27 cellular contexts compared by ENCODE assay signal in the genomic region with DNA sequence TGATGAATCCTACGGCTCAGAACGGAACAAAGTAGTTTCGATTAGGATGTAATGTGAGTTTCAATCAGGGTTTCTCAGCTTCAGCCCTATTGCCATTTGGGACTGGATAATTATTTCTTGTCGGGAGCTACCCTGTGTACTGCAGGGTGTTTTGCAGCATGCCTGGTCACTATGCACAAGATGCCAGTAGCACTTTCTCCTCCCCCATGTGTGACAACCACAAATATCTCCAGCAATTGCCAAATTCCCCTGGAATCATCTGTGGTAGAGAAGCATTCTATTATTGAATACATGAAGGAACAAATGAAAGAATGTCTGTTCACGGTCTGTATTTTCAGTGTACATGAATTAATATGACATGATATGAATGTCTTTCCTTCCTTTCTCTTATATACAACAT.
"Had no signal": no experiment of that assay in that cellular context is flagged by ENCODE, and none has a peak within 500 bp of the region (broad histone marks: within the 10 kb centered on the region; RNA-seq: fewer than 3 reads in every experiment).

No MANE protein-coding gene starts in this region.

- FAIRE-seq: endometrium, islet of Langerhans, keratinocyte had no signal

- H3K27me3 Mint-ChIP-seq: dendritic cell treated with granulocyte-macrophage colony-stimulating factor and Interleukin-4, amounts not matched to agents 40 ng/mL and 50 ng/mL, for 4 days; effector memory CD8-positive, alpha-beta T cell; naive thymus-derived CD4-positive, alpha-beta T cell had no signal

- H3K36me3 Mint-ChIP-seq: mesothelial cell of epicardium had no signal

- DNase-seq: colonic mucosa; cortex of kidney; effector CD8-positive, alpha-beta T cell; effector memory CD8-positive, alpha-beta T cell; endodermal cell; erythroblast; esophagus squamous epithelium; foreskin fibroblast; foreskin melanocyte; gastrocnemius medialis; glutamatergic neuron; head of caudate nucleus; heart right ventricle; hippocampal formation; left cardiac atrium; left lung; left ventricle myocardium superior; lower lobe of right lung; mesenchymal stem cell; mucosa of descending colon; naive thymus-derived CD4-positive, alpha-beta T cell had no signal

- H3K27me3 ChIP-seq: colonic mucosa, esophagus squamous epithelium, gastrocnemius medialis, heart right ventricle, left lung had no signal

- H3K4me1 ChIP-seq: colonic mucosa, esophagus squamous epithelium, gastrocnemius medialis, heart right ventricle, left lung, lower lobe of right lung had no signal

- H3K27ac ChIP-seq: colonic mucosa, epithelial cell of prostate, esophagus squamous epithelium, gastrocnemius medialis, heart right ventricle, left lung, lower lobe of right lung had no signal

- H3K9me3 Mint-ChIP-seq: dendritic cell treated with granulocyte-macrophage colony-stimulating factor and Interleukin-4, amounts not matched to agents 40 ng/mL and 50 ng/mL, for 4 days had no signal

- H3K4me3 Mint-ChIP-seq: dendritic cell treated with granulocyte-macrophage colony-stimulating factor and Interleukin-4, amounts not matched to agents 40 ng/mL and 50 ng/mL, for 4 days; effector memory CD8-positive, alpha-beta T cell; endodermal cell; mesothelial cell of epicardium; naive thymus-derived CD4-positive, alpha-beta T cell had no signal

- H3K4me3 ChIP-seq: colonic mucosa, esophagus squamous epithelium, gastrocnemius medialis, heart right ventricle, left lung, lower lobe of right lung, mucosa of descending colon had no signal

- H3K4me1 Mint-ChIP-seq: mesothelial cell of epicardium; naive thymus-derived CD4-positive, alpha-beta T cell had no signal

- H3K9me3 ChIP-seq: colonic mucosa, esophagus squamous epithelium, gastrocnemius medialis, heart right ventricle, left lung, lower lobe of right lung, mucosa of descending colon had no signal

- H3K36me3 ChIP-seq: colonic mucosa, esophagus squamous epithelium, gastrocnemius medialis, heart right ventricle, left lung, lower lobe of right lung had no signal

- H3K27ac Mint-ChIP-seq: dendritic cell treated with granulocyte-macrophage colony-stimulating factor and Interleukin-4, amounts not matched to agents 40 ng/mL and 50 ng/mL, for 4 days; effector memory CD8-positive, alpha-beta T cell; endodermal cell; mesothelial cell of epicardium; naive thymus-derived CD4-positive, alpha-beta T cell had no signal
